In the genomic region with DNA sequence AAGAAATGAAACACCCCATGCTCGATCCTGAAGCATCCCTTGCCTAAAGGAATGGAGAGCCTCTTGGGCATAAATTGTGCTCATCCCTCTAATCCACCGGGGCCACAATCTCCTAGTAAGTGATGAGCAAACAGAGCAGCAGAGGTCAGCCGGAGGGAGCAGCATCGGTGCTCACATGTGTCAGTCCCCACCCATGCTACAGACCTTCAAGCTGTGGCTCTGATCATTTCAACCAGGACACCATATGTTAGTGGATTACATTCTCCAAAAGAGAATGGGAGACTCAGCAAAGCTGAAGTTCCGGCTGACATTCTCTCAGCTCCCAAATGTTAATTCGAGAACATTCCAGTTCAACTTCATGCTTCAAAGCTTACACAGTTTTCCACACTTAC, we compare ENCODE assay signal across 22 cellular contexts.
DNase-seq lines count a peak whose midpoint lies in the region; ATAC-seq and TF ChIP-seq lines count a peak whose summit lies in the region.
"Had no signal": no experiment of that assay in that cellular context is flagged by ENCODE, and none has a peak within 500 bp of the region (broad histone marks: within the 10 kb centered on the region; RNA-seq: fewer than 3 reads in every experiment).

No MANE protein-coding gene starts in this region.

- H3K4me1 ChIP-seq in SK-N-SH (ENCODE audit: control insufficient read depth in 1 of 2, insufficient read depth in 2 of 2, low read depth in 1 of 2, low read length in 1 of 2), result peaks cover 2 to 30% of the 10 kb centered on the region in 2 experiments; a peak in 2 of 4 replicates
- peaks cover 91% of the 10 kb centered on the region for H3K4me1 ChIP-seq in CD8-positive, alpha-beta T cell (ENCODE audit: insufficient read depth, low read length)
- H3K4me1 ChIP-seq in mesenchymal stem cell (ENCODE audit: control insufficient read depth, insufficient read depth, low read depth, low read length), result peaks cover 16% of the 10 kb centered on the region

- DNase-seq in SK-N-SH (no peak), WERI-Rb-1 (peak; percentile 84), mesenchymal stem cell (no peak), AG08395 (ENCODE audit: low spot score) (no peak)
- no peak for DNase-seq in CD8-positive, alpha-beta T cell
- DNase-seq: 8988T; activated CD4-positive, alpha-beta T cell treated with anti-CD3 and anti-CD28 coated beads for 1 hour; activated T-cell treated with anti-CD3 and anti-CD28 coated beads for 4 hours; head of caudate nucleus; KG1; NCI-H1048; NCI-H2029 treated with DMSO at 0.1 percent for 48 hours; stimulated activated CD4-positive, alpha-beta T cell treated with anti-CD3 and anti-CD28 coated beads, Interleukin-15, amount 100 ng/mL, for 24 hours; stimulated activated naive CD8-positive, alpha-beta T cell treated with anti-CD3 and anti-CD28 coated beads, Interleukin-15, Interleukin-2, amounts not matched to agents 100 U/mL and 50 U/mL, for 24 hours; T-helper 9 cell; upper lobe of right lung had no signal

- no peak overlapping the region for H2BK5ac ChIP-seq in mesenchymal stem cell (ENCODE audit: low read depth, low read length, poor library complexity, severe bottlenecking)

- H4K8ac ChIP-seq in mesenchymal stem cell (ENCODE audit: low read length), result peak overlapping the region; percentile 40

- H3K36me3 ChIP-seq in SK-N-SH (replicated peaks in 1 of 2; ENCODE audit: control insufficient read depth in 1 of 2, insufficient read depth in 2 of 2, low read length in 1 of 2) (peaks cover 0 to 3% of the 10 kb centered on the region in 2 experiments), WERI-Rb-1 (no peaks in the 10 kb centered on the region), mesenchymal stem cell (ENCODE audit: control insufficient read depth in 1 of 2, insufficient read depth in 2 of 2, low read depth in 1 of 2, low read length in 2 of 2) (peaks cover 5 to 11% of the 10 kb centered on the region in 2 experiments)
- no peaks in the 10 kb centered on the region for H3K36me3 ChIP-seq in CD8-positive, alpha-beta T cell (ENCODE audit: insufficient read depth, low read length)
- H3K36me3 ChIP-seq: breast epithelium, neural progenitor cell, upper lobe of right lung had no signal

- CTCF ChIA-PET in SK-N-SH (lab: Yijun Ruan, JAX), result interaction anchor here (1.2 to 9.4 kb wide), 4 partner anchors 19 to 249 kb away, joined by 4 to 53 read pairs (median 5); no protein-coding TSS in a partner anchor
- CTCF ChIA-PET in CD8-positive, alpha-beta T cell (lab: Charles Lee), result interaction anchor here (0.6 to 2.2 kb wide), 3 partner anchors 141 to 156 kb away, joined by 3 to 6 read pairs (median 4); no protein-coding TSS in a partner anchor

- no peak overlapping the region for H2BK15ac ChIP-seq in mesenchymal stem cell (ENCODE audit: low read depth, poor library complexity, severe bottlenecking)

- no peaks in the 10 kb centered on the region for H3K9me3 Mint-ChIP-seq in CD8-positive, alpha-beta T cell
- H3K9me3 Mint-ChIP-seq: neural progenitor cell had no signal

- H3K4me3 ChIP-seq in SK-N-SH (ENCODE audit: low read depth in 2 of 2, low read length in 1 of 2) (no peak overlapping the region), WERI-Rb-1 (ENCODE audit: low read depth, low read length) (no peak overlapping the region), mesenchymal stem cell (ENCODE audit: insufficient read depth in 1 of 2, low read depth in 1 of 2, low read length in 2 of 2) (no peak overlapping the region)
- no peak overlapping the region for H3K4me3 ChIP-seq in CD8-positive, alpha-beta T cell (ENCODE audit: low read depth, low read length)
- H3K4me3 ChIP-seq: breast epithelium, neural progenitor cell, upper lobe of right lung had no signal

- intact Hi-C loops in CD8-positive, alpha-beta T cell (cut with DNase I, micrococcal nuclease), result loop anchor here in 1 of 2 experiments (5.0 kb wide), 1 partner anchor 249 kb away; no protein-coding TSS in a partner anchor

- H3K27ac ChIP-seq in SK-N-SH (ENCODE audit: low read depth in 2 of 2, low read length in 1 of 2) (peak overlapping the region in 1 of 2 experiments; percentile 8; a peak in 2 of 4 replicates), WERI-Rb-1 (no peak overlapping the region), mesenchymal stem cell (ENCODE audit: low read length, poor library complexity, severe bottlenecking) (no peak overlapping the region)
- H3K27ac ChIP-seq in CD8-positive, alpha-beta T cell (ENCODE audit: low read depth, low read length), result no peak overlapping the region
- H3K27ac ChIP-seq: breast epithelium, C4-2B, neural progenitor cell, upper lobe of right lung had no signal

- H3K27me3 Mint-ChIP-seq in CD8-positive, alpha-beta T cell (ENCODE audit: low read depth), result no peaks in the 10 kb centered on the region

- peaks cover 90% of the 10 kb centered on the region for H3K4me1 Mint-ChIP-seq in CD8-positive, alpha-beta T cell (ENCODE audit: low read depth)

- POLR2A ChIA-PET in SK-N-SH (lab: Yijun Ruan, JAX), result no interaction called here
- POLR2A ChIA-PET in CD8-positive, alpha-beta T cell (lab: Charles Lee), result interaction anchor here (1.2 to 1.3 kb wide), 2 partner anchors 9 to 76 kb away, joined by 3 to 8 read pairs; partner anchors contain the start of gene AAK1

- ATAC-seq in SK-N-SH treated with all-trans-retinoic acid at 6 μM for 48 hours (peak; percentile 11; the same call in 2 of the 3 replicates), HG03378 (IDR thresholded peaks at IDR 0.05; ENCODE audit: unreplicated experiment) (no peak), GM18517 (IDR thresholded peaks at IDR 0.05; ENCODE audit: unreplicated experiment) (no peak)
- no peak for ATAC-seq in CD8-positive, alpha-beta T cell

- TF ChIP-seq CTCF in SK-N-SH (IDR thresholded peaks at IDR 0.05), result no peak
- no peak for TF ChIP-seq CTCF in CD8-positive, alpha-beta T cell (IDR thresholded peaks at IDR 0.05)
- TF ChIP-seq CTCF in WERI-Rb-1 (IDR thresholded peaks at IDR 0.05; ENCODE audit: low read depth, low read length), result no peak

- H3F3A ChIP-seq in SK-N-SH (replicated peaks; ENCODE audit: insufficient read depth), result peaks cover 34% of the 10 kb centered on the region

- peaks cover 86% of the 10 kb centered on the region for H3K79me2 ChIP-seq in SK-N-SH (ENCODE audit: insufficient read depth)

- peaks cover 32% of the 10 kb centered on the region for H3K79me1 ChIP-seq in mesenchymal stem cell (replicated peaks; ENCODE audit: low read length, poor library complexity, severe bottlenecking)

- peaks cover 77% of the 10 kb centered on the region for H4K20me1 ChIP-seq in SK-N-SH (ENCODE audit: insufficient read depth)

- no peaks in the 10 kb centered on the region for H3K9me3 ChIP-seq in SK-N-SH
- H3K9me3 ChIP-seq in CD8-positive, alpha-beta T cell (ENCODE audit: low read length), result no peaks in the 10 kb centered on the region
- no peaks in the 10 kb centered on the region for H3K9me3 ChIP-seq in WERI-Rb-1 (ENCODE audit: severe bottlenecking)
- no peaks in the 10 kb centered on the region for H3K9me3 ChIP-seq in mesenchymal stem cell (ENCODE audit: control insufficient read depth, low read length)
- H3K9me3 ChIP-seq: breast epithelium, upper lobe of right lung had no signal

- H2AFZ ChIP-seq in SK-N-SH (ENCODE audit: low read depth) (no peak overlapping the region), mesenchymal stem cell (ENCODE audit: low read depth, low read length) (no peak overlapping the region)
- H2AFZ ChIP-seq: neural progenitor cell had no signal

- H3K23ac ChIP-seq in mesenchymal stem cell (ENCODE audit: low read length in 2 of 2), result no peak overlapping the region

- 84% methylated on average over 6 of the region's 6 CpGs for WGBS in SK-N-SH (ENCODE audit: low lambda C conversion rate)
- 81% methylated on average over 6 of the region's 6 CpGs for WGBS in mesenchymal stem cell

- H3K27me3 ChIP-seq in SK-N-SH (ENCODE audit: insufficient read depth) (no peaks in the 10 kb centered on the region), WERI-Rb-1 (ENCODE audit: insufficient read depth, low read depth, severe bottlenecking) (no peaks in the 10 kb centered on the region), mesenchymal stem cell (ENCODE audit: control insufficient read depth in 1 of 2, insufficient read depth in 1 of 2, low read length in 2 of 2) (no peaks in the 10 kb centered on the region)
- H3K27me3 ChIP-seq in CD8-positive, alpha-beta T cell (ENCODE audit: insufficient read depth, low read length), result no peaks in the 10 kb centered on the region
- H3K27me3 ChIP-seq: breast epithelium, neural progenitor cell, upper lobe of right lung had no signal

- H3K4me2 ChIP-seq in SK-N-SH (no peak overlapping the region), mesenchymal stem cell (ENCODE audit: low read length, poor library complexity, severe bottlenecking) (no peak overlapping the region)
- H3K4me2 ChIP-seq: neural progenitor cell had no signal

- H4K91ac ChIP-seq in mesenchymal stem cell (ENCODE audit: low read length), result no peak overlapping the region

- no peak for TF ChIP-seq RAD21 in SK-N-SH (IDR thresholded peaks at IDR 0.05; ENCODE audit: low read length)

- H3K9me2 ChIP-seq in SK-N-SH, result no peaks in the 10 kb centered on the region

- H3K36me3 Mint-ChIP-seq in CD8-positive, alpha-beta T cell, result peaks cover 32% of the 10 kb centered on the region

- H3K4me3 Mint-ChIP-seq in CD8-positive, alpha-beta T cell, result no peak overlapping the region
- H3K4me3 Mint-ChIP-seq: neural progenitor cell had no signal

- no peak overlapping the region for H3K4ac ChIP-seq in mesenchymal stem cell (ENCODE audit: low read depth in 1 of 2, low read length in 2 of 2)

- TF ChIP-seq EP300 in SK-N-SH (IDR thresholded peaks at IDR 0.05; ENCODE audit: borderline replicate concordance in 1 of 2, low read depth in 1 of 2, low read length in 1 of 2), result no peak

- H3K9ac ChIP-seq in SK-N-SH (no peak overlapping the region), mesenchymal stem cell (ENCODE audit: low read length) (no peak overlapping the region)
- H3K9ac ChIP-seq: neural progenitor cell had no signal

- peak overlapping the region in 1 of 2 experiments; percentile 45 for H2BK12ac ChIP-seq in mesenchymal stem cell (ENCODE audit: low read length in 2 of 2)

- H3K14ac ChIP-seq in mesenchymal stem cell (ENCODE audit: low read length in 2 of 2), result no peak overlapping the region

- H2BK120ac ChIP-seq in mesenchymal stem cell (ENCODE audit: low read depth, low read length), result no peak overlapping the region

- H3K18ac ChIP-seq in mesenchymal stem cell (ENCODE audit: low read depth in 1 of 2, low read length in 2 of 2), result no peak overlapping the region

- peak overlapping the region; percentile 72 for H3K27ac Mint-ChIP-seq in CD8-positive, alpha-beta T cell
- H3K27ac Mint-ChIP-seq: neural progenitor cell had no signal

- peak overlapping the region; percentile 26 for H2AK5ac ChIP-seq in mesenchymal stem cell (ENCODE audit: low read length, severe bottlenecking)

TF ChIP-seq in SK-N-SH treated with all-trans-retinoic acid at 6 μM for 48 hours, 23 proteins besides CTCF, POLR2A, EP300 and RAD21 (continues in another document):
- TF ChIP-seq SNAI2 (CRISPR knock-in tag; IDR thresholded peaks at IDR 0.05) (no peak), ZFP3 (CRISPR knock-in tag; IDR thresholded peaks at IDR 0.05) (no peak), BACH2 (CRISPR knock-in tag; IDR thresholded peaks at IDR 0.05; ENCODE audit: borderline replicate concordance) (no peak), ZC3H10 (CRISPR knock-in tag; IDR thresholded peaks at IDR 0.05) (no peak)

TF ChIP-seq in SK-N-SH, 30 proteins besides CTCF, POLR2A, EP300 and RAD21 (continues in another document):
- TF ChIP-seq NFIC (IDR thresholded peaks at IDR 0.05; ENCODE audit: borderline replicate concordance), result no peak
- TF ChIP-seq NRF1 (IDR thresholded peaks at IDR 0.05; ENCODE audit: low read depth, low read length), result no peak
- no peak for TF ChIP-seq EZH2phosphoT487 (IDR thresholded peaks at IDR 0.05; ENCODE audit: borderline replicate concordance, low read depth)
